ENCODE assay signal across 9 cellular contexts in genomic region chr6:133923938-133924593, GRCh38. TPM values are rescaled to one million over a fixed set of nuclear protein-coding genes. Genes with fewer than 3 reads are reported as not detected.
A peak's percentile ranks its signal among the peaks of the same experiment; 100 is the strongest.
DNase-seq lines count a peak whose midpoint lies in the region; ATAC-seq and TF ChIP-seq lines count a peak whose summit lies in the region.
"Had no signal": no experiment of that assay in that cellular context is flagged by ENCODE, and none has a peak within 500 bp of the region (broad histone marks: within the 10 kb centered on the region; RNA-seq: fewer than 3 reads in every experiment).

No MANE protein-coding gene starts in this region.

- WGBS in liver = 19% methylated on average over 6 of the region's 6 CpGs

- H3K9ac ChIP-seq in liver (ENCODE audit: low read depth in 1 of 2, low read length in 2 of 2) = peak overlapping the region in 1 of 2 donors; percentile 18

- H3K27me3 ChIP-seq in BE2C (no peaks in the 10 kb centered on the region), liver (ENCODE audit: control insufficient read depth in 4 of 4, insufficient read depth in 4 of 4, low read length in 3 of 4) (peaks cover 0 to 6% (median 0%) of the 10 kb centered on the region in 4 donors)

- peak; percentile 99 to 100 for TF ChIP-seq RAD21 in liver (IDR thresholded peaks at IDR 0.05)

- ATAC-seq in GM18907 (IDR thresholded peaks at IDR 0.05; ENCODE audit: unreplicated experiment) (peak; percentile 88), HG03354 (IDR thresholded peaks at IDR 0.05; ENCODE audit: poor library complexity, severe bottlenecking, unreplicated experiment) (peak; percentile 86)
- peak; percentile 78 to 81 for ATAC-seq in activated CD4-positive, CD25-positive, alpha-beta regulatory T cell treated with anti-CD3 and anti-CD28 coated beads, Interleukin-2, amount 50 U/mL, for 24 hours

- H3K36me3 ChIP-seq in BE2C (no peaks in the 10 kb centered on the region), liver (ENCODE audit: control insufficient read depth in 4 of 4, insufficient read depth in 3 of 4, low read depth in 1 of 4, low read length in 3 of 4) (no peaks in the 10 kb centered on the region)

- H3K4me1 ChIP-seq in BE2C = no peaks in the 10 kb centered on the region
- peaks cover 0 to 2% (median 0%) of the 10 kb centered on the region in 4 donors for H3K4me1 ChIP-seq in liver (ENCODE audit: control insufficient read depth in 4 of 4, insufficient read depth in 4 of 4, low read length in 3 of 4)

- H3K4me3 ChIP-seq in BE2C (ENCODE audit: low read depth, low read length) (no peak overlapping the region), coronary artery (no peak overlapping the region), liver (ENCODE audit: low read depth in 1 of 3, low read length in 3 of 3) (no peak overlapping the region)

- no peak overlapping the region for H3K27ac ChIP-seq in coronary artery
- H3K27ac ChIP-seq in liver (ENCODE audit: low read depth in 1 of 2, low read length in 2 of 2) = no peak overlapping the region

- TF ChIP-seq CTCF in BE2C (IDR thresholded peaks at IDR 0.05; ENCODE audit: low read depth, low read length) (peak; percentile 92), coronary artery (IDR thresholded peaks at IDR 0.05) (peak; percentile 58), liver (IDR thresholded peaks at IDR 0.05; ENCODE audit: low read depth, low read length, missing input control) (peak; percentile 96)

- H3K9me3 ChIP-seq in BE2C = no peaks in the 10 kb centered on the region
- no peaks in the 10 kb centered on the region for H3K9me3 ChIP-seq in liver (ENCODE audit: control insufficient read depth in 4 of 4, low read length in 3 of 4)

- DNase-seq in BE2C = peak; percentile 69
- peak; percentile 79 for DNase-seq in NCI-H345 (lab: John Stamatoyannopoulos, UW)
- no peak for DNase-seq in coronary artery (ENCODE audit: low spot score)
- peak; percentile 3 for DNase-seq in stimulated activated CD8-positive, alpha-beta memory T cell treated with anti-CD3 and anti-CD28 coated beads, Interleukin-12 subunit alpha, Interleukin-12 subunit beta, amount 100 ng/mL, for 24 hours (ENCODE audit: extremely low read depth)

TF ChIP-seq in liver, 16 proteins besides CTCF, POLR2A, EP300 and RAD21:
- TF ChIP-seq EGR1 (IDR thresholded peaks at IDR 0.05; ENCODE audit: low read depth in 2 of 2) (no peak), FOXA2 (IDR thresholded peaks at IDR 0.05) (no peak), ZBTB33 (IDR thresholded peaks at IDR 0.05) (no peak), HNF4A (conservative IDR thresholded peaks at IDR 0.05) (no peak), TAF1 (conservative IDR thresholded peaks at IDR 0.05) (no peak), NR2F2 (IDR thresholded peaks at IDR 0.05) (no peak), HNF4G (IDR thresholded peaks at IDR 0.05) (no peak), ATF3 (IDR thresholded peaks at IDR 0.05) (no peak), REST (IDR thresholded peaks at IDR 0.05) (no peak), GABPA (IDR thresholded peaks at IDR 0.05 in 1 of 2, conservative IDR thresholded peaks at IDR 0.05 in 1 of 2) (no peak), SP1 (IDR thresholded peaks at IDR 0.05) (no peak), YY1 (IDR thresholded peaks at IDR 0.05) (no peak), RXRA (IDR thresholded peaks at IDR 0.05) (no peak), FOXA1 (IDR thresholded peaks at IDR 0.05) (no peak), MAX (IDR thresholded peaks at IDR 0.05) (no peak)

RNA-seq across cellular contexts. Expression of gene TBPL1, which starts 29.0 kb away (rescaled TPM):
- polyA plus RNA-seq in BE2C (2012; ENCODE audit: insufficient read depth, insufficient read length, low read depth) = 63.0 TPM
- total RNA-seq in liver = 10 to 100 TPM in 1 of 2 donors, 1 to 10 TPM in 1; 5.4 to 34.6 TPM
- polyA plus RNA-seq in liver = 10 to 100 TPM; 10.5 to 12.5 TPM

RNA-seq across cellular contexts. Expression of gene TCF21, which starts 35.2 kb away (rescaled TPM):
- polyA plus RNA-seq in BE2C (2012; ENCODE audit: insufficient read depth, insufficient read length, low read depth) = not detected
- total RNA-seq in liver = 1 to 10 TPM in 1 of 2 donors, under 1 TPM in 1; 0.67 to 1.1 TPM
- 1 to 10 TPM in 1 of 2 donors, under 1 TPM in 1; 0.57 to 1.0 TPM for polyA plus RNA-seq in liver
- total RNA-seq: T-helper 1 cell treated with Interleukin-12 subunit alpha and Interleukin-12 subunit beta and Interleukin-4 antibody, amounts not matched to agents 30 ng/mL and 1 ng/mL, for 36 hours had no signal
